1 cellular context compared by ENCODE assay signal in genomic region chr10:101043356-101043707, GRCh38.
A peak's percentile ranks its signal among the peaks of the same experiment; 100 is the strongest.
TF ChIP-seq lines count a peak whose summit lies in the region.

No MANE protein-coding gene starts in this region.

TF ChIP-seq in HEK293, 187 proteins besides CTCF, POLR2A, EP300 and RAD21:
- TF ChIP-seq ZNF518A (tag by site-specific recombination; conservative IDR thresholded peaks at IDR 0.05; ENCODE audit: low read depth) (no peak), ZXDB (tag by site-specific recombination; IDR thresholded peaks at IDR 0.05) (no peak), ZNF311 (tag by site-specific recombination; IDR thresholded peaks at IDR 0.05; ENCODE audit: borderline replicate concordance) (no peak), ZFP37 (tag by site-specific recombination; IDR thresholded peaks at IDR 0.05) (0 out of 2 replicates have a peak, but pooled peaks have one; percentile 21), ZNF580 (tag by site-specific recombination; IDR thresholded peaks at IDR 0.05) (no peak)
